Comparison of ENCODE assay signal across 23 cellular contexts in genomic region chr22:49617866-49618688, GRCh38.
DNase-seq lines count a peak whose midpoint lies in the region; ATAC-seq and TF ChIP-seq lines count a peak whose summit lies in the region.
"Had no signal": no experiment of that assay in that cellular context is flagged by ENCODE, and none has a peak within 500 bp of the region (broad histone marks: within the 10 kb centered on the region; RNA-seq: fewer than 3 reads in every experiment).

No MANE protein-coding gene starts in this region.

- peaks cover 5 to 12% of the 10 kb centered on the region in 2 donors for H3K4me1 Mint-ChIP-seq in natural killer cell treated with Interleukin-12 subunit alpha and Interleukin-12 subunit beta and Interleukin-15 and Interleukin-18, amount 100 ng/mL, for 72 hours (ENCODE audit: low read depth in 2 of 2)
- H3K4me1 Mint-ChIP-seq in natural killer cell, result peaks cover 0 to 15% of the 10 kb centered on the region in 2 donors
- H3K4me1 Mint-ChIP-seq in WTC11, result no peaks in the 10 kb centered on the region
- peaks cover 16% of the 10 kb centered on the region for H3K4me1 Mint-ChIP-seq in nephron progenitor cell
- H3K4me1 Mint-ChIP-seq: IgD-negative memory B cell had no signal

- intact Hi-C loops in natural killer cell (cut with micrococcal nuclease), result no loop called here

- peak; percentile 56 for DNase-seq in natural killer cell treated with Interleukin-12 subunit alpha and Interleukin-12 subunit beta and Interleukin-15 and Interleukin-18, amount 100 ng/mL, for 72 hours (ENCODE audit: low spot score)
- DNase-seq in natural killer cell (no peak), WTC11 (ENCODE audit: low spot score) (peak; percentile 9), nephron progenitor cell (no peak), T-helper 1 cell (no peak)
- no peak for DNase-seq in effector CD8-positive, alpha-beta T cell (lab: John Stamatoyannopoulos, UW)
- DNase-seq: ACHN; Calu3; CD4-positive, alpha-beta T cell; GF-D8; GM23248; HCEC 1CT; Kasumi-1; MG63; NCI-H1048; NCI-H1436; NCI-H1930; NCI-H345; NCI-H524 treated with DMSO at 0.1 percent for 48 hours; PC-9 had no signal

- no peaks in the 10 kb centered on the region for H3K9me3 Mint-ChIP-seq in natural killer cell treated with Interleukin-12 subunit alpha and Interleukin-12 subunit beta and Interleukin-15 and Interleukin-18, amount 100 ng/mL, for 72 hours
- H3K9me3 Mint-ChIP-seq in natural killer cell (no peaks in the 10 kb centered on the region), WTC11 (peaks cover 4% of the 10 kb centered on the region; the same call in 1 of the 2 replicates), nephron progenitor cell (peaks cover 19% of the 10 kb centered on the region)
- H3K9me3 Mint-ChIP-seq: IgD-negative memory B cell had no signal

- CTCF ChIA-PET in WTC11 (lab: Charles Lee), result interaction anchor here (1.0 kb wide), 1 partner anchor 15 kb away, joined by 3 read pairs; no protein-coding TSS in a partner anchor

- POLR2A ChIA-PET in WTC11 (lab: Charles Lee), result no interaction called here

- no peaks in the 10 kb centered on the region for H3K27me3 Mint-ChIP-seq in natural killer cell treated with Interleukin-12 subunit alpha and Interleukin-12 subunit beta and Interleukin-15 and Interleukin-18, amount 100 ng/mL, for 72 hours
- H3K27me3 Mint-ChIP-seq in natural killer cell (ENCODE audit: low read depth in 2 of 2) (no peaks in the 10 kb centered on the region), WTC11 (ENCODE audit: low read depth) (peaks cover 2% of the 10 kb centered on the region; the same call in 1 of the 2 replicates), nephron progenitor cell (ENCODE audit: low read depth, poor library complexity) (peaks cover 24% of the 10 kb centered on the region)
- H3K27me3 Mint-ChIP-seq: CD4-positive, alpha-beta T cell; IgD-negative memory B cell had no signal

- TF ChIP-seq CTCF in natural killer cell (IDR thresholded peaks at IDR 0.05) (no peak), WTC11 (IDR thresholded peaks at IDR 0.05) (no peak), nephron progenitor cell (IDR thresholded peaks at IDR 0.05) (no peak)

- no peak for ATAC-seq in natural killer cell treated with Interleukin-12 subunit alpha and Interleukin-12 subunit beta and Interleukin-15 and Interleukin-18, amount 100 ng/mL, for 72 hours
- ATAC-seq in natural killer cell (no peak), WTC11 (no peak), GM18867 (IDR thresholded peaks at IDR 0.05; ENCODE audit: unreplicated experiment) (no peak)
- ATAC-seq: GM12878 had no signal

- no peaks in the 10 kb centered on the region for H3K36me3 Mint-ChIP-seq in natural killer cell treated with Interleukin-12 subunit alpha and Interleukin-12 subunit beta and Interleukin-15 and Interleukin-18, amount 100 ng/mL, for 72 hours
- H3K36me3 Mint-ChIP-seq in natural killer cell (no peaks in the 10 kb centered on the region), WTC11 (no peaks in the 10 kb centered on the region), nephron progenitor cell (ENCODE audit: low read depth) (no peaks in the 10 kb centered on the region)

- no peak overlapping the region for H3K4me3 Mint-ChIP-seq in natural killer cell treated with Interleukin-12 subunit alpha and Interleukin-12 subunit beta and Interleukin-15 and Interleukin-18, amount 100 ng/mL, for 72 hours
- no peak overlapping the region for H3K4me3 Mint-ChIP-seq in natural killer cell
- H3K4me3 Mint-ChIP-seq in WTC11, result no peak overlapping the region
- no peak overlapping the region for H3K4me3 Mint-ChIP-seq in nephron progenitor cell
- H3K4me3 Mint-ChIP-seq: CD4-positive, alpha-beta T cell had no signal

- H3K27ac Mint-ChIP-seq in natural killer cell treated with Interleukin-12 subunit alpha and Interleukin-12 subunit beta and Interleukin-15 and Interleukin-18, amount 100 ng/mL, for 72 hours, result no peak overlapping the region
- H3K27ac Mint-ChIP-seq in natural killer cell (no peak overlapping the region), WTC11 (peak overlapping the region; percentile 9; the same call in 1 of the 2 replicates), nephron progenitor cell (peak overlapping the region; percentile 68)
- H3K27ac Mint-ChIP-seq: CD4-positive, alpha-beta T cell had no signal

TF ChIP-seq in WTC11, 78 proteins besides CTCF, POLR2A, EP300 and RAD21:
- TF ChIP-seq MAX (CRISPR knock-in tag; IDR thresholded peaks at IDR 0.05), result no peak
- no peak for TF ChIP-seq ZNF232 (CRISPR knock-in tag; IDR thresholded peaks at IDR 0.05)

Comparison
In these comparisons a context has a peak if more than half of its experiments do, and no peak if none do; other contexts are left out.
1. DNase-seq: peak in natural killer cell treated with Interleukin-12 subunit alpha and Interleukin-12 subunit beta and Interleukin-15 and Interleukin-18, amount 100 ng/mL, for 72 hours (single experiment) and WTC11 (single experiment); none in natural killer cell (single experiment), nephron progenitor cell (single experiment), effector CD8-positive, alpha-beta T cell (single experiment) and T-helper 1 cell (0 of 5).
2. H3K27ac Mint-ChIP-seq: peak in WTC11 (single experiment) and nephron progenitor cell (single experiment); none in natural killer cell treated with Interleukin-12 subunit alpha and Interleukin-12 subunit beta and Interleukin-15 and Interleukin-18, amount 100 ng/mL, for 72 hours (0 of 2) and natural killer cell (0 of 2).